Comparison of ENCODE assay signal across 26 cellular contexts in genomic region chr3:122925756-122926155, GRCh38.
"Had no signal": no experiment of that assay in that cellular context is flagged by ENCODE, and none has a peak within 500 bp of the region (broad histone marks: within the 10 kb centered on the region; RNA-seq: fewer than 3 reads in every experiment).

No MANE protein-coding gene starts in this region.

- H3K27ac ChIP-seq: colonic mucosa, epithelial cell of prostate, esophagus squamous epithelium, gastrocnemius medialis, heart left ventricle, hepatocyte, left lung, lower lobe of right lung had no signal

- ATAC-seq: effector memory CD8-positive, alpha-beta T cell; esophagus mucosa; gastrocnemius medialis; heart left ventricle; left lung; left ventricle myocardium superior; lower lobe of right lung; mucosa of descending colon had no signal

- H3K4me2 ChIP-seq: hepatocyte had no signal

- H3K79me2 ChIP-seq: hepatocyte had no signal

- H3K36me3 ChIP-seq: colonic mucosa, esophagus squamous epithelium, gastrocnemius medialis, heart left ventricle, left lung, lower lobe of right lung had no signal

- H3K27ac Mint-ChIP-seq: dendritic cell treated with granulocyte-macrophage colony-stimulating factor and Interleukin-4, amounts not matched to agents 40 ng/mL and 50 ng/mL, for 4 days; effector memory CD8-positive, alpha-beta T cell; endodermal cell; mesothelial cell of epicardium had no signal

- H3K4me1 Mint-ChIP-seq: mesothelial cell of epicardium had no signal

- H3K9me3 ChIP-seq: colonic mucosa, esophagus squamous epithelium, gastrocnemius medialis, heart left ventricle, left lung, lower lobe of right lung, mucosa of descending colon had no signal

- H3K4me1 ChIP-seq: colonic mucosa had no signal

- H3K9me3 Mint-ChIP-seq: dendritic cell treated with granulocyte-macrophage colony-stimulating factor and Interleukin-4, amounts not matched to agents 40 ng/mL and 50 ng/mL, for 4 days; effector memory CD8-positive, alpha-beta T cell; endodermal cell; immature natural killer cell; mesothelial cell of epicardium had no signal

- H3K4me3 ChIP-seq: colonic mucosa, esophagus squamous epithelium, gastrocnemius medialis, heart left ventricle, hepatocyte, left lung, lower lobe of right lung, mucosa of descending colon had no signal

- H3K4me3 Mint-ChIP-seq: dendritic cell treated with granulocyte-macrophage colony-stimulating factor and Interleukin-4, amounts not matched to agents 40 ng/mL and 50 ng/mL, for 4 days; effector memory CD8-positive, alpha-beta T cell; endodermal cell; immature natural killer cell; mesothelial cell of epicardium had no signal

- H3K36me3 Mint-ChIP-seq: immature natural killer cell, mesothelial cell of epicardium had no signal

- H2AFZ ChIP-seq: hepatocyte had no signal

- DNase-seq: colonic mucosa; cortex of kidney; effector CD8-positive, alpha-beta T cell; effector memory CD8-positive, alpha-beta T cell; erythroblast; esophagus squamous epithelium; foreskin fibroblast; foreskin melanocyte; gastrocnemius medialis; heart left ventricle; hypothalamus; immature natural killer cell; islet precursor cell; kidney; kidney glomerular epithelial cell; left lung; left ventricle myocardium superior; lower lobe of right lung; mesenchymal stem cell; mucosa of descending colon had no signal
